13 cellular contexts compared by ENCODE assay signal in genomic region chr21:15001773-15002647, GRCh38.
DNase-seq lines count a peak whose midpoint lies in the region; ATAC-seq, FAIRE-seq and TF ChIP-seq lines count a peak whose summit lies in the region.
"Had no signal": no experiment of that assay in that cellular context is flagged by ENCODE, and none has a peak within 500 bp of the region (broad histone marks: within the 10 kb centered on the region; RNA-seq: fewer than 3 reads in every experiment).

No MANE protein-coding gene starts in this region.

- no peak for TF ChIP-seq POLR2A in prostate gland (IDR thresholded peaks at IDR 0.05)

- intact Hi-C loops in prostate gland (cut with DNase I): no loop called here

- H3K4me1 ChIP-seq in prostate gland (replicated peaks): peaks cover 2% of the 10 kb centered on the region
- H3K4me1 ChIP-seq in SJCRH30: peaks cover 46% of the 10 kb centered on the region

- no peak overlapping the region for H3K27ac ChIP-seq in prostate gland
- no peak overlapping the region for H3K27ac ChIP-seq in SJCRH30
- H3K27ac ChIP-seq: gastroesophageal sphincter had no signal

- peaks cover 0 to 1% of the 10 kb centered on the region in 2 donors for H3K36me3 Mint-ChIP-seq in activated T-cell treated with anti-CD3 and anti-CD28 coated beads, Interleukin-2, amount 50 U/mL, for 72 hours (ENCODE audit: insufficient read depth in 2 of 2)
- peaks cover 17% of the 10 kb centered on the region for H3K36me3 Mint-ChIP-seq in activated T-cell treated with anti-CD3 and anti-CD28 coated beads, Interleukin-2, amount 50 U/mL, for 24 hours (ENCODE audit: low read depth)

- H3K4me1 Mint-ChIP-seq in activated T-cell treated with anti-CD3 and anti-CD28 coated beads, Interleukin-2, amount 50 U/mL, for 72 hours (ENCODE audit: low read depth): peaks cover 58% of the 10 kb centered on the region
- peaks cover 60% of the 10 kb centered on the region for H3K4me1 Mint-ChIP-seq in activated T-cell treated with anti-CD3 and anti-CD28 coated beads, Interleukin-2, amount 50 U/mL, for 24 hours (ENCODE audit: low read depth)

- H3K4me3 ChIP-seq in prostate gland (no peak overlapping the region), SJCRH30 (no peak overlapping the region)
- H3K4me3 ChIP-seq: adrenal gland, gastroesophageal sphincter, transverse colon had no signal

- H3K27me3 Mint-ChIP-seq in activated T-cell treated with anti-CD3 and anti-CD28 coated beads, Interleukin-2, amount 50 U/mL, for 72 hours (ENCODE audit: low read depth): no peaks in the 10 kb centered on the region
- H3K27me3 Mint-ChIP-seq in activated T-cell treated with anti-CD3 and anti-CD28 coated beads, Interleukin-2, amount 50 U/mL, for 24 hours: no peaks in the 10 kb centered on the region

- WGBS in prostate gland: 74% methylated on average over 15 of the region's 15 CpGs

- DNase-seq in activated T-cell treated with anti-CD3 and anti-CD28 coated beads, Interleukin-2, amount 50 U/mL, for 72 hours: no peak
- DNase-seq in activated T-cell treated with anti-CD3 and anti-CD28 coated beads, Interleukin-2, amount 50 U/mL, for 24 hours: no peak
- DNase-seq in RCC 7860 (ENCODE audit: low spot score) (peak; percentile 64), prostate gland (ENCODE audit: low spot score) (no peak), dedifferentiated amniotic fluid mesenchymal stem cell (ENCODE audit: extremely low spot score) (no peak), SJCRH30 (no peak), activated T-cell treated with anti-CD3 and anti-CD28 coated beads for 4 hours (no peak)
- DNase-seq: adrenal gland, NCI-H2227 treated with DMSO at 0.1 percent for 48 hours, transverse colon had no signal

- no peak overlapping the region for H3K27ac Mint-ChIP-seq in activated T-cell treated with anti-CD3 and anti-CD28 coated beads, Interleukin-2, amount 50 U/mL, for 72 hours
- no peak overlapping the region for H3K27ac Mint-ChIP-seq in activated T-cell treated with anti-CD3 and anti-CD28 coated beads, Interleukin-2, amount 50 U/mL, for 24 hours

- FAIRE-seq in RCC 7860 (lab: Jason Lieb, UNC): peak; percentile 81
- FAIRE-seq: TTC549 had no signal

- H3K27me3 ChIP-seq in prostate gland (replicated peaks; ENCODE audit: insufficient read depth) (no peaks in the 10 kb centered on the region), SJCRH30 (no peaks in the 10 kb centered on the region)
- H3K27me3 ChIP-seq: adrenal gland, gastroesophageal sphincter, transverse colon had no signal

- H3K4me3 Mint-ChIP-seq in activated T-cell treated with anti-CD3 and anti-CD28 coated beads, Interleukin-2, amount 50 U/mL, for 72 hours: peak overlapping the region; percentile 7 to 21
- no peak overlapping the region for H3K4me3 Mint-ChIP-seq in activated T-cell treated with anti-CD3 and anti-CD28 coated beads, Interleukin-2, amount 50 U/mL, for 24 hours

- H3K9me3 ChIP-seq in prostate gland: no peaks in the 10 kb centered on the region
- H3K9me3 ChIP-seq in SJCRH30 (replicated peaks): no peaks in the 10 kb centered on the region; the same call in 1 of the 2 replicates
- H3K9me3 ChIP-seq: adrenal gland, gastroesophageal sphincter, transverse colon had no signal

- ATAC-seq in activated T-cell treated with anti-CD3 and anti-CD28 coated beads, Interleukin-2, amount 50 U/mL, for 72 hours (replicated peaks in 1 of 2): peak; percentile 29 to 53
- peak; percentile 86 for ATAC-seq in HG03060 (IDR thresholded peaks at IDR 0.05; ENCODE audit: low read depth, unreplicated experiment)
- ATAC-seq: gastroesophageal sphincter had no signal

- H3K36me3 ChIP-seq in prostate gland (no peaks in the 10 kb centered on the region), SJCRH30 (peaks cover 4% of the 10 kb centered on the region; the same call in 1 of the 2 replicates)
- H3K36me3 ChIP-seq: adrenal gland, gastroesophageal sphincter, transverse colon had no signal

- TF ChIP-seq CTCF in prostate gland (IDR thresholded peaks at IDR 0.05): no peak

- H3K9me3 Mint-ChIP-seq in activated T-cell treated with anti-CD3 and anti-CD28 coated beads, Interleukin-2, amount 50 U/mL, for 72 hours: no peaks in the 10 kb centered on the region
- H3K9me3 Mint-ChIP-seq in activated T-cell treated with anti-CD3 and anti-CD28 coated beads, Interleukin-2, amount 50 U/mL, for 24 hours: no peaks in the 10 kb centered on the region
